In genomic region chr14:103732868-103733626, GRCh38 we compare ENCODE assay signal across 22 cellular contexts. TPM values are rescaled to one million over a fixed set of nuclear protein-coding genes. Genes with fewer than 3 reads are reported as not detected.
A peak's percentile ranks its signal among the peaks of the same experiment; 100 is the strongest.
DNase-seq lines count a peak whose midpoint lies in the region; ATAC-seq, FAIRE-seq and TF ChIP-seq lines count a peak whose summit lies in the region.
"Had no signal": no experiment of that assay in that cellular context is flagged by ENCODE, and none has a peak within 500 bp of the region (broad histone marks: within the 10 kb centered on the region; RNA-seq: fewer than 3 reads in every experiment).

No MANE protein-coding gene starts in this region.

- DNase-seq in cardiac muscle cell (ENCODE audit: low read depth in 1 of 2, low spot score in 1 of 2) (no peak), right atrium auricular region (ENCODE audit: low spot score) (no peak), GM12878 (ENCODE audit: low read depth, low spot score) (no peak), left kidney (ENCODE audit: low read depth, low spot score) (peak; percentile 47), type B pancreatic cell (ENCODE audit: extremely low spot score, unreplicated experiment) (no peak), NCI-H128 (lab: John Stamatoyannopoulos, UW; ENCODE audit: unreplicated experiment) (no peak)
- DNase-seq in activated CD4-positive, alpha-beta memory T cell treated with anti-CD3 and anti-CD28 coated beads, Interleukin-2, amount 10 ng/mL, durations not matched to agents 7 days and 5 days = no peak
- DNase-seq: ACHN; activated CD8-positive, alpha-beta memory T cell treated with anti-CD3 and anti-CD28 coated beads, Interleukin-2, amount 10 ng/mL, durations not matched to agents 7 days and 5 days; islet precursor cell; MM.1S; NK-92 treated with Interleukin-12 subunit alpha and Interleukin-12 subunit beta, amount 100 ng/mL, for 24 hours; T1000 had no signal

- 85% methylated on average over 9 of the region's 9 CpGs for WGBS in GM12878 (ENCODE audit: insufficient coverage, insufficient replicate concordance, low lambda C conversion rate, missing lambda C conversion rate)

- no peaks in the 10 kb centered on the region for H3K79me2 ChIP-seq in GM12878 (ENCODE audit: control insufficient read depth, insufficient read depth, low read length)

- H3K27me3 Mint-ChIP-seq in type B pancreatic cell = no peaks in the 10 kb centered on the region
- no peaks in the 10 kb centered on the region for H3K27me3 Mint-ChIP-seq in activated CD4-positive, alpha-beta memory T cell treated with anti-CD3 and anti-CD28 coated beads, Interleukin-2, amount 10 ng/mL, durations not matched to agents 7 days and 5 days
- H3K27me3 Mint-ChIP-seq: activated CD8-positive, alpha-beta memory T cell treated with anti-CD3 and anti-CD28 coated beads, Interleukin-2, amount 10 ng/mL, durations not matched to agents 7 days and 5 days; activated T-helper 17 cell treated with anti-CD3 and anti-CD28 coated beads, Interleukin-2, amount 50 U/mL, for 72 hours; dendritic cell treated with granulocyte-macrophage colony-stimulating factor and Interleukin-4, amounts not matched to agents 40 ng/mL and 50 ng/mL, for 4 days had no signal

- H3K36me3 ChIP-seq in cardiac muscle cell (peaks cover 40% of the 10 kb centered on the region), right atrium auricular region (peaks cover 85% of the 10 kb centered on the region), GM12878 (ENCODE audit: control insufficient read depth in 2 of 2, insufficient read depth in 2 of 2, low read length in 1 of 2) (peaks cover 3 to 13% of the 10 kb centered on the region in 2 experiments; a peak in 3 of 4 replicates)

- H3K27ac ChIP-seq in cardiac muscle cell = peak overlapping the region; percentile 80
- no peak overlapping the region for H3K27ac ChIP-seq in right atrium auricular region
- H3K27ac ChIP-seq in GM12878 (ENCODE audit: control insufficient read depth, insufficient read depth) = no peak overlapping the region
- H3K27ac ChIP-seq: BLaER1 treated with 17β-estradiol and CSF1 and Interleukin-3, amounts not matched to agents 10 nM and 100 nM; HL-60; thoracic aorta had no signal

- TSS peak; percentile 60 for BruUV-seq in GM12878 (replicated peaks; lab: Mats Ljungman, UMichigan)

- intact Hi-C loops in GM12878 (cut with micrococcal nuclease; ENCODE audit: unreplicated experiment) = no loop called here

- H3K9me3 ChIP-seq in cardiac muscle cell (ENCODE audit: low read depth) (no peaks in the 10 kb centered on the region), right atrium auricular region (no peaks in the 10 kb centered on the region), GM12878 (replicated peaks; ENCODE audit: control insufficient read depth, insufficient read depth, low read length) (no peaks in the 10 kb centered on the region)
- H3K9me3 ChIP-seq: BLaER1 treated with 17β-estradiol and CSF1 and Interleukin-3, amounts not matched to agents 10 nM and 100 nM; thoracic aorta had no signal

- no peak for TF ChIP-seq RAD21 in GM12878 (IDR thresholded peaks at IDR 0.05; ENCODE audit: insufficient read depth, low read depth, low read length)

- CTCF ChIA-PET in GM12878 (lab: Yijun Ruan, JAX) = no interaction called here
- CTCF ChIA-PET in activated CD4-positive, alpha-beta memory T cell treated with anti-CD3 and anti-CD28 coated beads, Interleukin-2, amount 10 ng/mL, durations not matched to agents 7 days and 5 days (lab: Charles Lee) = interaction anchor here (0.9 kb wide), 1 partner anchor 10 kb away, joined by 3 read pairs; no protein-coding TSS in a partner anchor

- no peak for TF ChIP-seq POLR2A in GM12878 (IDR thresholded peaks at IDR 0.05; ENCODE audit: low read depth, low read length)

- H3K27me3 ChIP-seq in cardiac muscle cell (no peaks in the 10 kb centered on the region), right atrium auricular region (no peaks in the 10 kb centered on the region), GM12878 (replicated peaks in 1 of 2; ENCODE audit: control insufficient read depth in 2 of 2, insufficient read depth in 2 of 2, low read length in 1 of 2) (no peaks in the 10 kb centered on the region)
- H3K27me3 ChIP-seq: BLaER1 treated with 17β-estradiol and CSF1 and Interleukin-3, amounts not matched to agents 10 nM and 100 nM had no signal

- no peak for TF ChIP-seq CTCF in cardiac muscle cell (IDR thresholded peaks at IDR 0.05; ENCODE audit: low read depth, low read length)
- TF ChIP-seq CTCF in right atrium auricular region (IDR thresholded peaks at IDR 0.05) = no peak
- TF ChIP-seq CTCF in GM12878 (IDR thresholded peaks at IDR 0.05 in 2 of 3, conservative IDR thresholded peaks at IDR 0.05 in 1 of 3; ENCODE audit: control insufficient read depth in 2 of 3, extremely low read depth in 1 of 3, insufficient read depth in 1 of 3, low read depth in 3 of 3, low read length in 3 of 3) = no peak
- TF ChIP-seq CTCF in type B pancreatic cell (conservative IDR thresholded peaks at IDR 0.05) = no peak

- FAIRE-seq in GM12878 (lab: Jason Lieb, UNC) = no peak
- FAIRE-seq: bronchial epithelial cell, D721Med had no signal

- no peak for TF ChIP-seq EP300 in GM12878 (IDR thresholded peaks at IDR 0.05; ENCODE audit: borderline replicate concordance in 1 of 2, control insufficient read depth in 1 of 2, low read depth in 2 of 2, low read length in 2 of 2)

- H3K4me1 ChIP-seq in cardiac muscle cell (ENCODE audit: low read depth) (no peaks in the 10 kb centered on the region), right atrium auricular region (peaks cover 0 to 40% of the 10 kb centered on the region in 2 donors), GM12878 (ENCODE audit: control insufficient read depth, insufficient read depth, low read length) (no peaks in the 10 kb centered on the region)
- H3K4me1 ChIP-seq: BLaER1 treated with 17β-estradiol and CSF1 and Interleukin-3, amounts not matched to agents 10 nM and 100 nM had no signal

- in situ Hi-C loops in GM12878 (cut with MboI) = no loop called here

- POLR2A ChIA-PET in GM12878 (lab: Charles Lee) = no interaction called here
- POLR2A ChIA-PET in activated CD4-positive, alpha-beta memory T cell treated with anti-CD3 and anti-CD28 coated beads, Interleukin-2, amount 10 ng/mL, durations not matched to agents 7 days and 5 days (lab: Charles Lee) = no interaction called here

- no peaks in the 10 kb centered on the region for H3K9me3 Mint-ChIP-seq in type B pancreatic cell
- no peaks in the 10 kb centered on the region for H3K9me3 Mint-ChIP-seq in activated CD4-positive, alpha-beta memory T cell treated with anti-CD3 and anti-CD28 coated beads, Interleukin-2, amount 10 ng/mL, durations not matched to agents 7 days and 5 days
- H3K9me3 Mint-ChIP-seq: activated T-helper 17 cell treated with anti-CD3 and anti-CD28 coated beads, Interleukin-2, amount 50 U/mL, for 72 hours; dendritic cell treated with granulocyte-macrophage colony-stimulating factor and Interleukin-4, amounts not matched to agents 40 ng/mL and 50 ng/mL, for 4 days had no signal

- no peaks in the 10 kb centered on the region for H4K20me1 ChIP-seq in GM12878 (ENCODE audit: control insufficient read depth, insufficient read depth)

- no peak overlapping the region for H3K9ac ChIP-seq in GM12878 (ENCODE audit: control insufficient read depth, insufficient read depth, low read length)
- H3K9ac ChIP-seq: BLaER1 treated with 17β-estradiol and CSF1 and Interleukin-3, amounts not matched to agents 10 nM and 100 nM had no signal

- H3K4me2 ChIP-seq in GM12878 (ENCODE audit: control insufficient read depth, insufficient read depth) = no peak overlapping the region
- H3K4me2 ChIP-seq: BLaER1 treated with 17β-estradiol and CSF1 and Interleukin-3, amounts not matched to agents 10 nM and 100 nM had no signal

- H3K27ac Mint-ChIP-seq in type B pancreatic cell = peak overlapping the region; percentile 58
- H3K27ac Mint-ChIP-seq in activated CD4-positive, alpha-beta memory T cell treated with anti-CD3 and anti-CD28 coated beads, Interleukin-2, amount 10 ng/mL, durations not matched to agents 7 days and 5 days = no peak overlapping the region
- H3K27ac Mint-ChIP-seq: activated CD8-positive, alpha-beta memory T cell treated with anti-CD3 and anti-CD28 coated beads, Interleukin-2, amount 10 ng/mL, durations not matched to agents 7 days and 5 days; activated T-helper 17 cell treated with anti-CD3 and anti-CD28 coated beads, Interleukin-2, amount 50 U/mL, for 72 hours; dendritic cell treated with granulocyte-macrophage colony-stimulating factor and Interleukin-4, amounts not matched to agents 40 ng/mL and 50 ng/mL, for 4 days had no signal

- H3K4me3 ChIP-seq in cardiac muscle cell = no peak overlapping the region
- no peak overlapping the region for H3K4me3 ChIP-seq in right atrium auricular region
- no peak overlapping the region for H3K4me3 ChIP-seq in GM12878
- H3K4me3 ChIP-seq: BLaER1 treated with 17β-estradiol and CSF1 and Interleukin-3, amounts not matched to agents 10 nM and 100 nM; thoracic aorta had no signal

- RAD21 ChIA-PET in GM12878 (lab: Charles Lee; ENCODE audit: unreplicated experiment) = interaction anchor here (1.3 kb wide), 1 partner anchor 159 kb away, joined by 3 read pairs; no protein-coding TSS in a partner anchor

- SMC1A ChIA-PET in GM12878 (lab: Charles Lee; ENCODE audit: uncharacterized antibody, unreplicated experiment) = interaction anchor here (1.6 kb wide), 1 partner anchor 121 kb away, joined by 3 read pairs; no protein-coding TSS in a partner anchor

- peaks cover 24% of the 10 kb centered on the region for H3K4me1 Mint-ChIP-seq in type B pancreatic cell (ENCODE audit: unreplicated experiment)
- no peaks in the 10 kb centered on the region for H3K4me1 Mint-ChIP-seq in activated CD4-positive, alpha-beta memory T cell treated with anti-CD3 and anti-CD28 coated beads, Interleukin-2, amount 10 ng/mL, durations not matched to agents 7 days and 5 days
- H3K4me1 Mint-ChIP-seq: activated CD8-positive, alpha-beta memory T cell treated with anti-CD3 and anti-CD28 coated beads, Interleukin-2, amount 10 ng/mL, durations not matched to agents 7 days and 5 days; activated T-helper 17 cell treated with anti-CD3 and anti-CD28 coated beads, Interleukin-2, amount 50 U/mL, for 72 hours had no signal

- ATAC-seq in GM12878 = no peak
- ATAC-seq in HG02973 (IDR thresholded peaks at IDR 0.05; ENCODE audit: unreplicated experiment) = no peak
- ATAC-seq: activated CD8-positive, alpha-beta memory T cell treated with anti-CD3 and anti-CD28 coated beads, Interleukin-2, amount 10 ng/mL, durations not matched to agents 7 days and 5 days; activated T-helper 17 cell treated with anti-CD3 and anti-CD28 coated beads, Interleukin-2, amount 50 U/mL, for 72 hours; sciatic nerve had no signal

- H3K36me3 Mint-ChIP-seq in type B pancreatic cell = peaks cover 11% of the 10 kb centered on the region
- peaks cover 5% of the 10 kb centered on the region for H3K36me3 Mint-ChIP-seq in activated CD4-positive, alpha-beta memory T cell treated with anti-CD3 and anti-CD28 coated beads, Interleukin-2, amount 10 ng/mL, durations not matched to agents 7 days and 5 days (ENCODE audit: low read depth)

- peak overlapping the region; percentile 26 for H3K4me3 Mint-ChIP-seq in type B pancreatic cell
- no peak overlapping the region for H3K4me3 Mint-ChIP-seq in activated CD4-positive, alpha-beta memory T cell treated with anti-CD3 and anti-CD28 coated beads, Interleukin-2, amount 10 ng/mL, durations not matched to agents 7 days and 5 days
- H3K4me3 Mint-ChIP-seq: activated CD8-positive, alpha-beta memory T cell treated with anti-CD3 and anti-CD28 coated beads, Interleukin-2, amount 10 ng/mL, durations not matched to agents 7 days and 5 days; activated T-helper 17 cell treated with anti-CD3 and anti-CD28 coated beads, Interleukin-2, amount 50 U/mL, for 72 hours; dendritic cell treated with granulocyte-macrophage colony-stimulating factor and Interleukin-4, amounts not matched to agents 40 ng/mL and 50 ng/mL, for 4 days had no signal

- no peak overlapping the region for H2AFZ ChIP-seq in GM12878 (ENCODE audit: control insufficient read depth, low read depth, low read length)

RNA-seq across cellular contexts. Expression of gene ZFYVE21, which starts 17.4 kb away (rescaled TPM):
- total RNA-seq in cardiac muscle cell (118 and 135 TPM in 2 replicates), right atrium auricular region (10 to 100 TPM; 43.7 to 71.6 TPM), GM12878 (2014; rRNA removed) (12.1 and 13.4 TPM in 2 replicates), GM12878 (2014; rRNA removed; fragmentation: Illumina TruSeq; extraction: Trizol) (8.3 and 9.3 TPM in 2 replicates), GM12878 (2021) (12.1 and 16.9 TPM in 2 replicates), type B pancreatic cell (ENCODE audit: low replicate concordance) (41.7 and 59.1 TPM in 2 replicates)
- polyA plus RNA-seq in cardiac muscle cell (120 and 127 TPM in 2 replicates), GM12878 (2011; rRNA removed) (17.4 and 21.7 TPM in 2 replicates), GM12878 (2014; fragmentation: Illumina TruSeq; extraction: Trizol) (7.9 and 9.1 TPM in 2 replicates), GM12878 (2014; fragmentation: Nextera tagmentation; extraction: Ambion mirVana) (1 to 10 TPM in 1 of 2 experiments, under 1 TPM in 1; 0.79 to 3.1 TPM), GM12878 (2014; rRNA removed) (20.6 and 21.8 TPM in 2 replicates), GM12878 (2016; fragmentation: Nextera tagmentation; extraction: Ambion mirVana) (10 to 100 TPM; 15.5 to 20.7 TPM)
- total RNA-seq in GM12878 (2013; cell fraction: nucleolus; rRNA removed) = 39.5 and 43.2 TPM in 2 replicates
- 8.6 TPM for polyA plus RNA-seq in GM12878 (2011; ENCODE audit: low read depth)
- 25.4 and 25.9 TPM in 2 replicates for polyA plus RNA-seq in GM12878 (2011; cell fraction: cytosol; rRNA removed)
- 37.3 and 44.3 TPM in 2 replicates for polyA plus RNA-seq in GM12878 (2011; cell fraction: nucleus; rRNA removed)
- 14.3 and 19.3 TPM in 2 replicates for polyA plus RNA-seq in GM12878 (2012)
- 7.6 and 14.9 TPM in 2 replicates for polyA minus RNA-seq in GM12878 (2011; rRNA and poly(A)+ RNA removed)
- polyA minus RNA-seq in GM12878 (2011; cell fraction: cytosol; rRNA and poly(A)+ RNA removed) = 7.2 and 9.5 TPM in 2 replicates
- 8.5 and 17.4 TPM in 2 replicates for polyA minus RNA-seq in GM12878 (2011; cell fraction: nucleus; rRNA and poly(A)+ RNA removed)
- total RNA-seq in activated CD4-positive, alpha-beta memory T cell treated with anti-CD3 and anti-CD28 coated beads, Interleukin-2, amount 10 ng/mL, durations not matched to agents 7 days and 5 days = 10 to 100 TPM; 17.4 to 17.8 TPM

RNA-seq across cellular contexts. Expression of gene XRCC3, which starts 17.8 kb away (rescaled TPM):
- total RNA-seq in cardiac muscle cell (19.1 and 27.5 TPM in 2 replicates), right atrium auricular region (1 to 10 TPM; 2.1 to 3.6 TPM), GM12878 (2014; rRNA removed) (48.2 and 50.9 TPM in 2 replicates), GM12878 (2014; rRNA removed; fragmentation: Illumina TruSeq; extraction: Trizol) (24.1 and 28.6 TPM in 2 replicates), GM12878 (2021) (35.8 and 44.8 TPM in 2 replicates), type B pancreatic cell (ENCODE audit: low replicate concordance) (17.3 and 35.2 TPM in 2 replicates)
- polyA plus RNA-seq in cardiac muscle cell (12.1 and 15.8 TPM in 2 replicates), GM12878 (2011; rRNA removed) (19.0 and 25.6 TPM in 2 replicates), GM12878 (2014; fragmentation: Illumina TruSeq; extraction: Trizol) (52.0 and 55.3 TPM in 2 replicates), GM12878 (2014; fragmentation: Nextera tagmentation; extraction: Ambion mirVana) (under 1 TPM; 0.37 to 0.60 TPM), GM12878 (2014; rRNA removed) (40.9 and 45.1 TPM in 2 replicates), GM12878 (2016; fragmentation: Nextera tagmentation; extraction: Ambion mirVana) (10 to 100 TPM; 24.2 to 25.0 TPM)
- total RNA-seq in GM12878 (2013; cell fraction: nucleolus; rRNA removed) = 37.4 and 45.4 TPM in 2 replicates
- 16.1 TPM for polyA plus RNA-seq in GM12878 (2011; ENCODE audit: low read depth)
- 26.5 and 28.3 TPM in 2 replicates for polyA plus RNA-seq in GM12878 (2011; cell fraction: cytosol; rRNA removed)
- polyA plus RNA-seq in GM12878 (2011; cell fraction: nucleus; rRNA removed) = 52.9 and 76.1 TPM in 2 replicates
- 15.1 and 18.3 TPM in 2 replicates for polyA plus RNA-seq in GM12878 (2012)
- 12.0 and 19.9 TPM in 2 replicates for polyA minus RNA-seq in GM12878 (2011; rRNA and poly(A)+ RNA removed)
- 12.7 and 13.5 TPM in 2 replicates for polyA minus RNA-seq in GM12878 (2011; cell fraction: cytosol; rRNA and poly(A)+ RNA removed)
- polyA minus RNA-seq in GM12878 (2011; cell fraction: nucleus; rRNA and poly(A)+ RNA removed) = 13.5 and 26.3 TPM in 2 replicates
- 10 to 100 TPM; 35.9 to 39.6 TPM for total RNA-seq in activated CD4-positive, alpha-beta memory T cell treated with anti-CD3 and anti-CD28 coated beads, Interleukin-2, amount 10 ng/mL, durations not matched to agents 7 days and 5 days
